23 cellular contexts compared by ENCODE assay signal in the genomic region with DNA sequence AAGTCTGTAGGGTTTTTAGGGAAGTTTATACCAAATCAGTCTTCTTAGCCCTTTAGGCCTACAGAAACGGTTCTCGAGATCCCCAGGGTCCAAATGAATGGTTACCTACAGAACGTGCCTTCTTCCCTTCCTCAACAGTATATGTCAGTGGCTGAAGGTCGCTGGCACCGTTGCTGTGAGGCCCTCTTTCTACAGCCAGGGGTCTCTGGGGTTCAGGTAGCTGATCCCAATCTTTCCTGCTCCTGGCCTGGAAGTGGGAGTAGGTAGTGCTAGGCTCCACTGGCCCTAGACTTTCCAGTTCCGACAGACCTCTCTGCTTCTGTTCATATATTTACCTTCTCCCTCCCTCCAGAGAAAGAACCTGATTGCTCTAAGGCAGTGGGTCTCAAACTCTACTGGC. TPM values are rescaled to one million over a fixed set of nuclear protein-coding genes. Genes with fewer than 3 reads are reported as not detected.
"Had no signal": no experiment of that assay in that cellular context is flagged by ENCODE, and none has a peak within 500 bp of the region (broad histone marks: within the 10 kb centered on the region; RNA-seq: fewer than 3 reads in every experiment).

No MANE protein-coding gene starts in this region.

- H3K36me3 ChIP-seq: SJSA1 had no signal

- DNase-seq: Kasumi-1, MM.1S, NCI-H1092 treated with DMSO at 0.1 percent for 48 hours, NCI-H1417, NCI-H1436 treated with DMSO at 0.1 percent for 48 hours, NCI-H1694, NCI-H187 treated with DMSO at 0.1 percent for 48 hours, NCI-H2029 treated with DMSO at 0.1 percent for 48 hours, NCI-H2171 treated with DMSO at 0.1 percent for 48 hours, NCI-H2227 treated with DMSO at 0.1 percent for 48 hours, NCI-H524 treated with DMSO at 0.1 percent for 48 hours, NCI-H69, NCI-H774, Right ventricle myocardium superior, RPMI8226, SIG-M5 had no signal

- ATAC-seq: K562 had no signal

- H3K36me3 Mint-ChIP-seq: IgD-negative memory B cell had no signal

- H3K4me1 ChIP-seq: SJSA1 had no signal

- H3K4me3 Mint-ChIP-seq: IgD-negative memory B cell had no signal

- H3K4me3 ChIP-seq: K562, SJSA1, SK-N-MC had no signal

- H3K27ac Mint-ChIP-seq: IgD-negative memory B cell had no signal

- H3K9me3 ChIP-seq: SJSA1 had no signal

- FAIRE-seq: K562, RCC 7860 had no signal

- H3K27ac ChIP-seq: KMS-11, SJSA1, SK-N-MC had no signal

- H3K9ac ChIP-seq: KMS-11 had no signal

- H3K4me2 ChIP-seq: KMS-11 had no signal

RNA-seq across cellular contexts. Expression of a gene that starts 6.4 kb away (rescaled TPM):
- total RNA-seq: HT1080 had no signal
